8 cellular contexts compared by ENCODE assay signal in genomic region chr7:74650055-74650454, GRCh38. TPM values are rescaled to one million over a fixed set of nuclear protein-coding genes. Genes with fewer than 3 reads are reported as not detected.
DNase-seq lines count a peak whose midpoint lies in the region; ATAC-seq, FAIRE-seq and TF ChIP-seq lines count a peak whose summit lies in the region.
"Not testable (repeated sequence)": the region's sequence is repeated elsewhere in the genome, so short reads cannot be mapped to it uniquely, and the experiment has no call there.

No MANE protein-coding gene starts in this region.

- not testable (repeated sequence) for H3K9me3 ChIP-seq in DOHH2 (ENCODE audit: control insufficient read depth, insufficient read depth, low read length); endothelial cell of umbilical vein (replicated peaks; ENCODE audit: control insufficient read depth, insufficient read depth, low read length); mucosa of descending colon

- not testable (repeated sequence) for H3K79me2 ChIP-seq in DOHH2 (ENCODE audit: control insufficient read depth, low read length); endothelial cell of umbilical vein (ENCODE audit: control insufficient read depth, insufficient read depth, low read length)

- H3K9me2 ChIP-seq in DOHH2 (replicated peaks; ENCODE audit: control insufficient read depth, low read length): not testable (repeated sequence)

- H3F3A ChIP-seq in DOHH2 (ENCODE audit: control insufficient read depth, insufficient read depth): peaks cover 12% of the 10 kb centered on the region

- H3K4me2 ChIP-seq in DOHH2 (ENCODE audit: low read length) (peak overlapping the region; percentile 62), endothelial cell of umbilical vein (ENCODE audit: insufficient read depth, low read length) (peak overlapping the region; percentile 82)

- BruUV-seq in endothelial cell of umbilical vein (replicated peaks; lab: Mats Ljungman, UMichigan): not testable (repeated sequence)

- DNase-seq in SIG-M5 (lab: John Stamatoyannopoulos, UW) (peak; percentile 55), activated T-cell treated with anti-CD3 and anti-CD28 coated beads for 48 hours (ENCODE audit: low read depth) (peak; percentile 79), endothelial cell of umbilical vein (ENCODE audit: low read depth, low spot score) (peak; percentile 77), mucosa of descending colon (peak in 2 of 3 donors; percentile 41 to 69)
- DNase-seq in stimulated activated CD8-positive, alpha-beta memory T cell treated with anti-CD3 and anti-CD28 coated beads, Interleukin-2, amount 100 ng/mL, for 48 hours (ENCODE audit: low read depth in 2 of 2): peak; percentile 64 to 81

- not testable (repeated sequence) for H3K36me3 ChIP-seq in DOHH2 (ENCODE audit: control insufficient read depth, low read length); endothelial cell of umbilical vein (ENCODE audit: control insufficient read depth in 2 of 2, extremely low read depth in 1 of 2, insufficient read depth in 2 of 2, low read length in 2 of 2); mucosa of descending colon (ENCODE audit: low read depth)

- ATAC-seq in GM21381 (IDR thresholded peaks at IDR 0.05; ENCODE audit: unreplicated experiment): peak; percentile 83
- ATAC-seq in HG03342 (IDR thresholded peaks at IDR 0.05; ENCODE audit: unreplicated experiment): peak; percentile 70
- ATAC-seq in mucosa of descending colon: peak; percentile 81

- TF ChIP-seq CTCF in DOHH2 (IDR thresholded peaks at IDR 0.05; ENCODE audit: low read depth, low read length, poor library complexity, severe bottlenecking); endothelial cell of umbilical vein (IDR thresholded peaks at IDR 0.05; ENCODE audit: extremely low read depth in 1 of 2, insufficient read depth in 1 of 2, low read depth in 1 of 2, low read length in 2 of 2); mucosa of descending colon (IDR thresholded peaks at IDR 0.05): not testable (repeated sequence)

- not testable (repeated sequence) for TF ChIP-seq POLR2A in endothelial cell of umbilical vein (IDR thresholded peaks at IDR 0.05; ENCODE audit: low read depth, low read length)

- H3K4me1 ChIP-seq in DOHH2 (ENCODE audit: control insufficient read depth, low read length): peaks cover 49% of the 10 kb centered on the region
- not testable (repeated sequence) for H3K4me1 ChIP-seq in endothelial cell of umbilical vein (ENCODE audit: control insufficient read depth, extremely low read depth, insufficient read depth, low read length); mucosa of descending colon (ENCODE audit: low read depth)

- POLR2A ChIA-PET in endothelial cell of umbilical vein (lab: Charles Lee): not testable (repeated sequence)

- peak overlapping the region; percentile 59 for H3K4me3 ChIP-seq in DOHH2 (ENCODE audit: low read length)
- H3K4me3 ChIP-seq in endothelial cell of umbilical vein (replicated peaks in 1 of 3; ENCODE audit: insufficient read depth in 1 of 3, low read depth in 1 of 3, low read length in 3 of 3): peak overlapping the region in 2 of 3 experiments; percentile 17 to 49
- not testable (repeated sequence) for H3K4me3 ChIP-seq in mucosa of descending colon

- dilution Hi-C loops in endothelial cell of umbilical vein (cut with MboI; ENCODE audit: extremely low pct_ligation_motif_present, low sequenced_read_pairs): not testable (repeated sequence)

- peak overlapping the region; percentile 66 for H3K27ac ChIP-seq in DOHH2 (ENCODE audit: low read depth, low read length)
- not testable (repeated sequence) for H3K27ac ChIP-seq in endothelial cell of umbilical vein (ENCODE audit: insufficient read depth, low read depth, low read length)

- H3K9ac ChIP-seq in endothelial cell of umbilical vein (replicated peaks; ENCODE audit: extremely low read depth, insufficient read depth, low read length): peak overlapping the region; percentile 7

- H3K9me1 ChIP-seq in endothelial cell of umbilical vein (replicated peaks; ENCODE audit: control insufficient read depth, extremely low read depth, insufficient read depth, low read length): not testable (repeated sequence)

- intact Hi-C loops in endothelial cell of umbilical vein (cut with micrococcal nuclease): loop anchor here (10.0 kb wide), 1 partner anchor 195 kb away; the partner anchor contains the start of gene GTF2IRD1
- intact Hi-C loops in mucosa of descending colon (cut with DNase I, micrococcal nuclease): not testable (repeated sequence)

- H4K20me1 ChIP-seq in DOHH2 (ENCODE audit: control insufficient read depth, insufficient read depth, low read depth, low read length); endothelial cell of umbilical vein (replicated peaks; ENCODE audit: control insufficient read depth, extremely low read depth, insufficient read depth, low read length): not testable (repeated sequence)

- CTCF ChIA-PET in endothelial cell of umbilical vein (lab: Charles Lee): interaction anchor here (0.8 to 1.2 kb wide), 2 partner anchors 11 to 38 kb away, joined by 3 read pairs; no protein-coding TSS in a partner anchor

- peak; percentile 82 for FAIRE-seq in endothelial cell of umbilical vein (lab: Jason Lieb, UNC)

- peak overlapping the region; percentile 81 for H2AFZ ChIP-seq in endothelial cell of umbilical vein (ENCODE audit: low read depth, low read length)

- not testable (repeated sequence) for H3K27me3 ChIP-seq in DOHH2 (ENCODE audit: control insufficient read depth, low read length); endothelial cell of umbilical vein (ENCODE audit: control insufficient read depth in 2 of 2, insufficient read depth in 2 of 2, low read length in 2 of 2)

TF ChIP-seq in endothelial cell of umbilical vein, 7 proteins besides CTCF, POLR2A, EP300 and RAD21:
- peak; percentile 68 for TF ChIP-seq GATA2 (IDR thresholded peaks at IDR 0.05; ENCODE audit: insufficient read depth, insufficient read length, low read depth, low read length)

RNA-seq across cellular contexts. Expression of gene GTF2I, which starts 7.5 kb away (rescaled TPM):
- total RNA-seq in endothelial cell of umbilical vein (242 and 245 TPM in 2 replicates), mucosa of descending colon (100 to 1,000 TPM; 111 to 220 (median 130) TPM)
- 47.6 and 68.6 TPM in 2 replicates for polyA plus RNA-seq in endothelial cell of umbilical vein
- 32.5 and 47.2 TPM in 2 replicates for polyA plus RNA-seq in endothelial cell of umbilical vein (2011; cell fraction: cytosol; rRNA removed)
- 337 and 387 TPM in 2 replicates for polyA plus RNA-seq in endothelial cell of umbilical vein (2011; cell fraction: nucleus; rRNA removed)
- 82.6 and 105 TPM in 2 replicates for polyA plus RNA-seq in endothelial cell of umbilical vein (2012)
- 72.2 and 74.0 TPM in 2 replicates for polyA minus RNA-seq in endothelial cell of umbilical vein
- polyA minus RNA-seq in endothelial cell of umbilical vein (2011; cell fraction: cytosol; rRNA and poly(A)+ RNA removed): 36.5 TPM
- 213 and 239 TPM in 2 replicates for polyA minus RNA-seq in endothelial cell of umbilical vein (2011; cell fraction: nucleus; rRNA and poly(A)+ RNA removed)
